Comparison of ENCODE assay signal across 8 cellular contexts in the genomic region with DNA sequence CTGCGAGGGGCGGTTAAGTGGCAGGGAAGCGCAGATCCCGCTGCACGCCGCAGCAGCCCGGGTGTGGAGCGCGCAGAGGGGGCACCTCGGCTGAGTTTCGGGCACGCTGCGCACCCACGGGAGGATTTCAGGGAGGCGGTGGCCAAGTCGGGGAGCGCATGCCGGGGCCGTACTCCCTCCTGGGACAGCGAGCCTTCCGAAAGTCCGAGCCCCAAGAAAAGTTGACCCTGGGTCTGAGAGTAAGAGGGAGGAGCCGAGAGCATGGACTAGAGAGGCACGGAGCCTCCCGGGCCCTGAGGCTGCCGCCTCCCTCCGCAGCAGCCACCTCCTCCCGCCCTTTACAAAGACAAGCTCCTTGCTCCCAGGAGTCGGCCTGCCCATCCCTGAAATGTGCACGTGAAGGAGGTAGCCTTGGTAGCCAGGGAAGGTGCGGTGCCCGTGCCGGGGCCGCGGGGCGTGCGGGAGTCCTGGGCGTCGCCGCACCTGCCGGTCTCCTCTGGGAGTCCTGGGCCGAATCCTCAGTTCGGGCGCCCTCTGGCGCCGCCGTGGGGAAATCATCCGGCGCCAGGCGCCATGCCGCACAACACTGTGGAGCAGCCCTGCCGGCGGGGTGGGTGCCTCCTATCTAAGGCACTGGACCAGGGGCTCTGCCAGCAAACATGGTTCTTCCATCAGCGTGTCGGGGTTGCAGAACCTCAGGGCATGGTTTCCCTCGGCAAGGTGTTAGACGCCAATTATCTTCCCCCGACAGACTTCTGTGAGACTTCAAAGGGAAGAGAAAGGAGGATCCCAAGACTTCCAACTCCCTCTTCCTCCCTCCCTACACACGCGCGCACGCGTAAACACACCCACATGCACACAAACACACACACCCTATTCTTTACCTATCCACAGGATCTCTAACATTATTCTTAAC.
DNase-seq lines count a peak whose midpoint lies in the region; ATAC-seq, FAIRE-seq and TF ChIP-seq lines count a peak whose summit lies in the region.

No MANE protein-coding gene starts in this region.

- in situ Hi-C loops in ACHN (cut with HindIII; ENCODE audit: low pct_ligation_motif_present, low pct_unique_long_range_greater_than_20kb, low sequenced_read_pairs) (no loop called here), HepG2 (cut with HindIII; ENCODE audit: extremely low pct_ligation_motif_present, low pct_unique_long_range_greater_than_20kb) (loop anchor here (5.0 to 10.0 kb wide), 2 partner anchors 239 to 472 kb away; no protein-coding TSS in a partner anchor)

- H3K9me3 ChIP-seq in HepG2 (ENCODE audit: low read length) = no peaks in the 10 kb centered on the region

- POLR2A ChIA-PET in HepG2 (lab: Yijun Ruan, JAX) = no interaction called here

- ATAC-seq in GM18858 (IDR thresholded peaks at IDR 0.05; ENCODE audit: unreplicated experiment) (peak; percentile 92), HG03095 (IDR thresholded peaks at IDR 0.05; ENCODE audit: unreplicated experiment) (peak; percentile 96), HepG2 (peak; percentile 100)

- peaks cover 0 to 23% of the 10 kb centered on the region in 2 experiments; a peak in 4 of 5 replicates for H3K27me3 ChIP-seq in HepG2 (ENCODE audit: control insufficient read depth in 1 of 2, insufficient read depth in 2 of 2, low read length in 2 of 2)

- no peak for FAIRE-seq in HepG2 (lab: Jason Lieb, UNC)

- BruUV-seq in HepG2 (replicated peaks; lab: Mats Ljungman, UMichigan) = no TSS peak

- peak; percentile 83 for TF ChIP-seq RAD21 in HepG2 (CRISPR knock-in tag; IDR thresholded peaks at IDR 0.05)

- no peaks in the 10 kb centered on the region for H3K36me3 ChIP-seq in HepG2 (replicated peaks in 1 of 2; ENCODE audit: control insufficient read depth in 1 of 2, insufficient read depth in 2 of 2, low read length in 2 of 2)

- no peaks in the 10 kb centered on the region for H4K20me1 ChIP-seq in HepG2 (ENCODE audit: insufficient read depth, low read length)

- peak; percentile 94 for DNase-seq in ACHN
- peak; percentile 71 for DNase-seq in NCI-H2196 (lab: John Stamatoyannopoulos, UW; ENCODE audit: unreplicated experiment)
- peak; percentile 41 for DNase-seq in activated CD4-positive, alpha-beta T cell treated with anti-CD3 and anti-CD28 coated beads for 1 hour
- DNase-seq in coronary artery (ENCODE audit: low spot score) = peak; percentile 87
- peak; percentile 40 for DNase-seq in HepG2 (ENCODE audit: low spot score)
- peak; percentile 41 for DNase-seq in stimulated activated CD4-positive, alpha-beta T cell treated with anti-CD3 and anti-CD28 coated beads, Interleukin-2, amount 100 ng/mL, for 4 hours (ENCODE audit: low read depth)

- intact Hi-C loops in HepG2 (cut with micrococcal nuclease; ENCODE audit: unreplicated experiment) = loop anchor here (1.0 kb wide), 1 partner anchor 465 kb away; no protein-coding TSS in a partner anchor

- TF ChIP-seq EP300 in HepG2 (IDR thresholded peaks at IDR 0.05; ENCODE audit: low read depth in 2 of 2, low read length in 2 of 2) = no peak
- no peak for TF ChIP-seq EP300 in HepG2 (CRISPR knock-in tag; IDR thresholded peaks at IDR 0.05; ENCODE audit: borderline replicate concordance)

- TF ChIP-seq CTCF in coronary artery (IDR thresholded peaks at IDR 0.05) (peak; percentile 87), HepG2 (CRISPR knock-in tag; IDR thresholded peaks at IDR 0.05) (peak; percentile 92)

- H3K4me2 ChIP-seq in HepG2 (ENCODE audit: low read depth, low read length) = peak overlapping the region; percentile 98

- no peak overlapping the region for H3K27ac ChIP-seq in coronary artery
- no peak overlapping the region for H3K27ac ChIP-seq in HepG2 (ENCODE audit: extremely low read length, insufficient read depth, low read length)

- H3K4me1 ChIP-seq in HepG2 (ENCODE audit: insufficient read depth, low read length) = peaks cover 34% of the 10 kb centered on the region; the same call in 1 of the 2 replicates

- H2AFZ ChIP-seq in HepG2 (ENCODE audit: low read length) = no peak overlapping the region

- H3K4me3 ChIP-seq in coronary artery (peak overlapping the region; percentile 71), HepG2 (replicated peaks in 1 of 3; ENCODE audit: insufficient read depth in 1 of 3, low read depth in 2 of 3, low read length in 3 of 3) (peak overlapping the region; percentile 51 to 74 (median 54))

- no peak for TF ChIP-seq POLR2A in HepG2 (IDR thresholded peaks at IDR 0.05; ENCODE audit: insufficient read depth in 1 of 2, low read depth in 2 of 2, low read length in 2 of 2)

- WGBS in HepG2 (ENCODE audit: low lambda C conversion rate) = 36% methylated on average over 16 of the region's 63 CpGs

- H3K9ac ChIP-seq in HepG2 (ENCODE audit: insufficient read depth, low read depth, low read length) = no peak overlapping the region

- H3K79me2 ChIP-seq in HepG2 (ENCODE audit: insufficient read depth, low read length) = no peaks in the 10 kb centered on the region

- CTCF ChIA-PET in HepG2 (lab: Yijun Ruan, JAX; ENCODE audit: low intra/inter-chr PET ratio, low total read pairs) = interaction anchor here (1.8 kb wide), 1 partner anchor 465 kb away, joined by 11 read pairs; no protein-coding TSS in a partner anchor

TF ChIP-seq in HepG2, 621 proteins besides CTCF, POLR2A, EP300 and RAD21 (continues in another document):
- TF ChIP-seq MIXL1 (CRISPR knock-in tag; IDR thresholded peaks at IDR 0.05) (0 out of 2 replicates have a peak, but pooled peaks have one; percentile 26), REPIN1 (CRISPR knock-in tag; IDR thresholded peaks at IDR 0.05; ENCODE audit: borderline replicate concordance, low read depth) (0 out of 2 replicates have a peak, but pooled peaks have one; percentile 27), KLF12 (CRISPR knock-in tag; IDR thresholded peaks at IDR 0.05; ENCODE audit: borderline replicate concordance) (peak; percentile 70; the same call in 1 of the 2 replicates), XRCC5 (optimal IDR thresholded peaks at IDR 0.05; ENCODE audit: low read length) (peak; percentile 83), ZNF432 (CRISPR knock-in tag; IDR thresholded peaks at IDR 0.05; ENCODE audit: borderline replicate concordance) (no peak), ZNF772 (CRISPR knock-in tag; IDR thresholded peaks at IDR 0.05) (0 out of 2 replicates have a peak, but pooled peaks have one; percentile 23), KAT8 (CRISPR knock-in tag; IDR thresholded peaks at IDR 0.05) (no peak), SALL2 (CRISPR knock-in tag; IDR thresholded peaks at IDR 0.05) (0 out of 2 replicates have a peak, but pooled peaks have one; percentile 34), CCDC6 (CRISPR knock-in tag; IDR thresholded peaks at IDR 0.05) (0 out of 2 replicates have a peak, but pooled peaks have one; percentile 45), MEF2D (CRISPR knock-in tag; IDR thresholded peaks at IDR 0.05) (peak; percentile 53; the same call in 1 of the 2 replicates)
- TF ChIP-seq, protein P1, sequence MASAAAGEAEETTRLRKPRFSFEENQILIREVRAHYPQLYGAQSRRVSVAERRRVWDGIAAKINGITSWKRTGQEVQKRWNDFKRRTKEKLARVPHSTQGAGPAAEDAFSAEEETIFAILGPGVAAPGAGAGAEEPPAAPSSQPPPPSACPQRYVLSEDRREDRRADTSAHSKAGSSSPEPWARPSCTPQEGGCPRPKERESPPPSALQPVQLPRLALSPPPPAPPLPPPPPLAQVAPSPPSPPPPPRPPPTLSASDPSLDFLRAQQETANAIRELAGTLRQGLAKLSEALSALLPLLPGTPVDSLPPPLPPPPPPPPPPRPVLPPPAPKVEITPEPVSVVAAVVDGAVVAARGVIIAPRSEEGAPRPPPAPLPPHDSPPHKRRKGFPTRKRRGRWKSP (CRISPR knock-in tag; IDR thresholded peaks at IDR 0.05) = peak; percentile 64; the same call in 1 of the 2 replicates
- TF ChIP-seq, protein P2, sequence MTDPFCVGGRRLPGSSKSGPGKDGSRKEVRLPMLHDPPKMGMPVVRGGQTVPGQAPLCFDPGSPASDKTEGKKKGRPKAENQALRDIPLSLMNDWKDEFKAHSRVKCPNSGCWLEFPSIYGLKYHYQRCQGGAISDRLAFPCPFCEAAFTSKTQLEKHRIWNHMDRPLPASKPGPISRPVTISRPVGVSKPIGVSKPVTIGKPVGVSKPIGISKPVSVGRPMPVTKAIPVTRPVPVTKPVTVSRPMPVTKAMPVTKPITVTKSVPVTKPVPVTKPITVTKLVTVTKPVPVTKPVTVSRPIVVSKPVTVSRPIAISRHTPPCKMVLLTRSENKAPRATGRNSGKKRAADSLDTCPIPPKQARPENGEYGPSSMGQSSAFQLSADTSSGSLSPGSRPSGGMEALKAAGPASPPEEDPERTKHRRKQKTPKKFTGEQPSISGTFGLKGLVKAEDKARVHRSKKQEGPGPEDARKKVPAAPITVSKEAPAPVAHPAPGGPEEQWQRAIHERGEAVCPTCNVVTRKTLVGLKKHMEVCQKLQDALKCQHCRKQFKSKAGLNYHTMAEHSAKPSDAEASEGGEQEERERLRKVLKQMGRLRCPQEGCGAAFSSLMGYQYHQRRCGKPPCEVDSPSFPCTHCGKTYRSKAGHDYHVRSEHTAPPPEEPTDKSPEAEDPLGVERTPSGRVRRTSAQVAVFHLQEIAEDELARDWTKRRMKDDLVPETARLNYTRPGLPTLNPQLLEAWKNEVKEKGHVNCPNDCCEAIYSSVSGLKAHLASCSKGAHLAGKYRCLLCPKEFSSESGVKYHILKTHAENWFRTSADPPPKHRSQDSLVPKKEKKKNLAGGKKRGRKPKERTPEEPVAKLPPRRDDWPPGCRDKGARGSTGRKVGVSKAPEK (CRISPR knock-in tag; IDR thresholded peaks at IDR 0.05; ENCODE audit: borderline replicate concordance) = peak; percentile 96; the same call in 1 of the 2 replicates
- TF ChIP-seq, protein P3, sequence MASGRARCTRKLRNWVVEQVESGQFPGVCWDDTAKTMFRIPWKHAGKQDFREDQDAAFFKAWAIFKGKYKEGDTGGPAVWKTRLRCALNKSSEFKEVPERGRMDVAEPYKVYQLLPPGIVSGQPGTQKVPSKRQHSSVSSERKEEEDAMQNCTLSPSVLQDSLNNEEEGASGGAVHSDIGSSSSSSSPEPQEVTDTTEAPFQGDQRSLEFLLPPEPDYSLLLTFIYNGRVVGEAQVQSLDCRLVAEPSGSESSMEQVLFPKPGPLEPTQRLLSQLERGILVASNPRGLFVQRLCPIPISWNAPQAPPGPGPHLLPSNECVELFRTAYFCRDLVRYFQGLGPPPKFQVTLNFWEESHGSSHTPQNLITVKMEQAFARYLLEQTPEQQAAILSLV (CRISPR knock-in tag; IDR thresholded peaks at IDR 0.05; ENCODE audit: borderline replicate concordance) = 0 out of 2 replicates have a peak, but pooled peaks have one; percentile 26

Comparison
In these comparisons a context has a peak if more than half of its experiments do, and no peak if none do; other contexts are left out.
1. DNase-seq: peak in every context shown above with its lines; median percentile 94 in ACHN; 87 in coronary artery; 71 in NCI-H2196; 41 in activated CD4-positive, alpha-beta T cell treated with anti-CD3 and anti-CD28 coated beads for 1 hour; 41 in stimulated activated CD4-positive, alpha-beta T cell treated with anti-CD3 and anti-CD28 coated beads, Interleukin-2, amount 100 ng/mL, for 4 hours; 40 in HepG2.